25 cellular contexts compared by ENCODE assay signal in genomic region chr15:32119286-32119685, GRCh38.
"Had no signal": no experiment of that assay in that cellular context is flagged by ENCODE, and none has a peak within 500 bp of the region (broad histone marks: within the 10 kb centered on the region; RNA-seq: fewer than 3 reads in every experiment).

No MANE protein-coding gene starts in this region.

- H3K36me3 ChIP-seq: gastrocnemius medialis, neutrophil, prostate gland, right atrium auricular region, stomach, tibial artery had no signal

- FAIRE-seq: colon, keratinocyte had no signal

- H3K4me1 ChIP-seq: gastrocnemius medialis, parathyroid adenoma, prostate gland, right atrium auricular region, stomach, testis, tibial artery had no signal

- H3K27ac ChIP-seq: epithelial cell of prostate, gastrocnemius medialis, neutrophil, parathyroid adenoma, prostate gland, right atrium auricular region, stomach, testis, tibial artery had no signal

- DNase-seq: effector CD8-positive, alpha-beta T cell; endodermal cell; foreskin fibroblast; gastrocnemius medialis; head of caudate nucleus; natural killer cell; stimulated activated CD4-positive, alpha-beta T cell treated with anti-CD3 and anti-CD28 coated beads, Interleukin-2, amount 100 ng/mL, for 24 hours; stimulated activated CD4-positive, alpha-beta T cell treated with anti-CD3 and anti-CD28 coated beads, Interleukin-4, amount 100 ng/mL, for 24 hours; stimulated activated naive CD4-positive, alpha-beta T cell treated with Interleukin-2 at 50 U/mL for 16 hours; stomach; testis; tibial artery had no signal

- H2AFZ ChIP-seq: parathyroid adenoma had no signal

- H3K9me3 ChIP-seq: gastrocnemius medialis, neutrophil, prostate gland, right atrium auricular region, stomach, testis, tibial artery had no signal

- H3K79me2 ChIP-seq: parathyroid adenoma had no signal

- H3K27me3 ChIP-seq: gastrocnemius medialis, neutrophil, right atrium auricular region, stomach, testis, tibial artery had no signal

- H3K9ac ChIP-seq: parathyroid adenoma had no signal

- ATAC-seq: esophagus mucosa; gastrocnemius medialis; left lobe of liver; natural killer cell; sciatic nerve; stimulated activated effector memory CD8-positive, alpha-beta T cell treated with anti-CD3 and anti-CD28 coated beads, Interleukin-12 subunit alpha, Interleukin-12 subunit beta, amount 100 ng/mL, for 72 hours had no signal

- H3K4me3 ChIP-seq: gastrocnemius medialis, lung, prostate gland, right atrium auricular region, smooth muscle cell, stomach, testis, tibial artery had no signal

- H3K4me2 ChIP-seq: smooth muscle cell had no signal
